Comparison of ENCODE assay signal across 8 cellular contexts in the genomic region with DNA sequence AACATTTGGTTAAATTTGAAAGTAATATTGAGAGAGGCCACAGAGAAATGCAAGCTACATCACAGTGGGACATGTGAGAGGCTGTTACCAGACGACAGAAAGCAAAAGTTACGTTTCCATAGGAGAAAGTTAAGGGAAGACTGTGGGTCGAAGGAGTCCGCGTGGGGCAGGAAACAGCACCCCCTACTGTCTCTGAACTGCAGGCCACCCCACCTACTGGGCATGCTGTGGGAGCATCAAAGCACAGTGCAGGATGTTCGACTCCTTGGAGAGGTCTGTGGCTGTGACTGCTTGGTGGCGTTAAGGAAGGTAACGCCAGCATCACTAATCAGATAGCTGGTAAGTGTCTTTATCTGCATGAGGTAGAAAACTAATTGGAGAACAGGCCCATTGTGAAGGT.
DNase-seq lines count a peak whose midpoint lies in the region; ATAC-seq and TF ChIP-seq lines count a peak whose summit lies in the region.

No MANE protein-coding gene starts in this region.

- POLR2A ChIA-PET in SK-N-SH (lab: Yijun Ruan, JAX): no interaction called here

- CTCF ChIA-PET in SK-N-SH (lab: Yijun Ruan, JAX): interaction anchor here (0.6 kb wide), 1 partner anchor 1743 kb away, joined by 3 read pairs; no protein-coding TSS in a partner anchor

- TF ChIP-seq RAD21 in SK-N-SH (IDR thresholded peaks at IDR 0.05; ENCODE audit: low read length): peak; percentile 39; the same call in 1 of the 2 replicates

- H3K27me3 ChIP-seq in SK-N-SH (ENCODE audit: insufficient read depth): no peaks in the 10 kb centered on the region

- H3K36me3 ChIP-seq in SK-N-SH (replicated peaks in 1 of 2; ENCODE audit: control insufficient read depth in 1 of 2, insufficient read depth in 2 of 2, low read length in 1 of 2): no peaks in the 10 kb centered on the region

- H3K4me1 ChIP-seq in SK-N-SH (ENCODE audit: control insufficient read depth in 1 of 2, insufficient read depth in 2 of 2, low read depth in 1 of 2, low read length in 1 of 2): peaks cover 0 to 2% of the 10 kb centered on the region in 2 experiments; a peak in 1 of 4 replicates

- no peaks in the 10 kb centered on the region for H4K20me1 ChIP-seq in SK-N-SH (ENCODE audit: insufficient read depth)

- no peak for TF ChIP-seq EP300 in SK-N-SH (IDR thresholded peaks at IDR 0.05; ENCODE audit: borderline replicate concordance in 1 of 2, low read depth in 1 of 2, low read length in 1 of 2)

- no peaks in the 10 kb centered on the region for H3K79me2 ChIP-seq in SK-N-SH (ENCODE audit: insufficient read depth)

- DNase-seq in AG10803 (ENCODE audit: low read depth) (no peak), SK-N-SH (no peak), epithelial cell of esophagus (ENCODE audit: low read depth) (peak; percentile 47), pons (ENCODE audit: low spot score) (peak; percentile 17), NCI-H2081 (lab: John Stamatoyannopoulos, UW) (no peak), NCI-H2196 treated with DMSO at 0.1 percent for 48 hours (lab: John Stamatoyannopoulos, UW; ENCODE audit: unreplicated experiment) (no peak)

- peak; percentile 70 for ATAC-seq in GM18870 (IDR thresholded peaks at IDR 0.05; ENCODE audit: unreplicated experiment)
- peak; percentile 86 for ATAC-seq in HG03103 (IDR thresholded peaks at IDR 0.05; ENCODE audit: low read depth, unreplicated experiment)

- TF ChIP-seq CTCF in AG10803 (conservative IDR thresholded peaks at IDR 0.05; ENCODE audit: low read length) (peak; percentile 41), SK-N-SH (IDR thresholded peaks at IDR 0.05) (peak; percentile 50), epithelial cell of esophagus (IDR thresholded peaks at IDR 0.05; ENCODE audit: insufficient read depth, low read depth, low read length, missing control alignments) (peak; percentile 58)

- no peaks in the 10 kb centered on the region for H3K9me3 ChIP-seq in SK-N-SH

- H3K9me2 ChIP-seq in SK-N-SH: no peaks in the 10 kb centered on the region

- H3K4me3 ChIP-seq in AG10803 (ENCODE audit: low read length) (no peak overlapping the region), SK-N-SH (ENCODE audit: low read depth in 2 of 2, low read length in 1 of 2) (no peak overlapping the region; a peak in 1 of 4 replicates), epithelial cell of esophagus (ENCODE audit: low read length) (no peak overlapping the region)

- H3K9ac ChIP-seq in SK-N-SH: no peak overlapping the region

- H3K27ac ChIP-seq in SK-N-SH (ENCODE audit: low read depth in 2 of 2, low read length in 1 of 2): no peak overlapping the region

- no peak overlapping the region for H2AFZ ChIP-seq in SK-N-SH (ENCODE audit: low read depth)

- 94% methylated on average over 8 of the region's 8 CpGs for WGBS in SK-N-SH (ENCODE audit: low lambda C conversion rate)

- H3F3A ChIP-seq in SK-N-SH (replicated peaks; ENCODE audit: insufficient read depth): no peaks in the 10 kb centered on the region

- no peak overlapping the region for H3K4me2 ChIP-seq in SK-N-SH

TF ChIP-seq in SK-N-SH, 30 proteins besides CTCF, POLR2A, EP300 and RAD21:
- no peak for TF ChIP-seq EZH2phosphoT487 (IDR thresholded peaks at IDR 0.05; ENCODE audit: borderline replicate concordance, low read depth)
- no peak for TF ChIP-seq RCOR1 (IDR thresholded peaks at IDR 0.05; ENCODE audit: low read length)
- TF ChIP-seq RFX5 (IDR thresholded peaks at IDR 0.05; ENCODE audit: low read length): no peak
- TF ChIP-seq SMC3 (IDR thresholded peaks at IDR 0.05; ENCODE audit: low read depth, low read length): peak; percentile 14; the same call in 1 of the 2 replicates
- TF ChIP-seq REST (IDR thresholded peaks at IDR 0.05; ENCODE audit: low read depth, low read length): no peak
- no peak for TF ChIP-seq MXI1 (IDR thresholded peaks at IDR 0.05; ENCODE audit: low read depth, low read length)
TF ChIP-seq in SK-N-SH: peak in this region for 1.

Comparison
In these comparisons a context has a peak if more than half of its experiments do, and no peak if none do; other contexts are left out.
1. DNase-seq: peak in epithelial cell of esophagus (single experiment) and pons (single experiment); none in AG10803 (single experiment), SK-N-SH (single experiment), NCI-H2081 (0 of 2) and NCI-H2196 treated with DMSO at 0.1 percent for 48 hours (single experiment).
2. Peak in every context shown above with its lines, with median percentiles within 50 percentile points of each other: CTCF ChIP-seq.